20 cellular contexts compared by ENCODE assay signal in the genomic region with DNA sequence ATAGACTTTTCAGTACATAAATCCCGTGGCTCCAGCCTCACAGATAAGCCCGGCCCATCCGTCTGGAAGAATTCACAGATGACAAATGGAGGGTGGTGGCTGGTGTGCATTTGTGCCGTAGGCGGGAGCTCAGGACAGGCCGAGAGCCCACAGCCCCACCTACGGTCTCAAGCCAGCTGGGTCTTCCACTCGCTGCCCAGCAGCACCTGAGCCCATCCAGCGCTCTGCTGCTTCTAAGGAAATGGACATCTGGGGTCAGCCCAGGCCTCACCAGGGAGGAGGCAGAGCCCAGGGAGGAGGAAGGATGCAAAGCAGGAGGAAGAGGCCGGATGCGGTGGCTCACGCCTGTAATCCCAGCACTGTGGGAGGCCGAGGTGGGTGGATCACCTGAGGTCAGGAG.
DNase-seq lines count a peak whose midpoint lies in the region; ATAC-seq, FAIRE-seq and TF ChIP-seq lines count a peak whose summit lies in the region.
"Had no signal": no experiment of that assay in that cellular context is flagged by ENCODE, and none has a peak within 500 bp of the region (broad histone marks: within the 10 kb centered on the region; RNA-seq: fewer than 3 reads in every experiment).

No MANE protein-coding gene starts in this region.

- POLR2A ChIA-PET in HEK293 (lab: Yijun Ruan, JAX), result no interaction called here

- peaks cover 6% of the 10 kb centered on the region for H3K27me3 Mint-ChIP-seq in type B pancreatic cell
- peaks cover 15% of the 10 kb centered on the region for H3K27me3 Mint-ChIP-seq in activated T-cell treated with anti-CD3 and anti-CD28 coated beads, Interleukin-2, amount 50 U/mL, for 4 hours (ENCODE audit: low read depth)

- no peak overlapping the region for H3K9ac ChIP-seq in kidney (ENCODE audit: low read length in 2 of 2)

- H3K4me3 Mint-ChIP-seq in type B pancreatic cell, result no peak overlapping the region
- H3K4me3 Mint-ChIP-seq in activated T-cell treated with anti-CD3 and anti-CD28 coated beads, Interleukin-2, amount 50 U/mL, for 4 hours, result no peak overlapping the region
- H3K4me3 Mint-ChIP-seq: B cell; CD14-positive monocyte; CD8-positive, alpha-beta memory T cell had no signal

- H3K36me3 ChIP-seq in heart right ventricle (no peaks in the 10 kb centered on the region), HEK293 (ENCODE audit: control insufficient read depth in 2 of 2, insufficient read depth in 1 of 2, low read length in 2 of 2) (no peaks in the 10 kb centered on the region), kidney (ENCODE audit: control insufficient read depth in 1 of 2, insufficient read depth in 2 of 2, low read length in 2 of 2) (no peaks in the 10 kb centered on the region)

- peak overlapping the region; percentile 34 for H3K27ac Mint-ChIP-seq in type B pancreatic cell
- H3K27ac Mint-ChIP-seq: B cell; CD14-positive monocyte; CD8-positive, alpha-beta memory T cell had no signal

- no peaks in the 10 kb centered on the region for H3K9me3 Mint-ChIP-seq in type B pancreatic cell
- H3K9me3 Mint-ChIP-seq in activated T-cell treated with anti-CD3 and anti-CD28 coated beads, Interleukin-2, amount 50 U/mL, for 4 hours, result no peaks in the 10 kb centered on the region
- H3K9me3 Mint-ChIP-seq: CD8-positive, alpha-beta memory T cell had no signal

- H3K4me1 ChIP-seq in heart right ventricle (no peaks in the 10 kb centered on the region), HEK293 (ENCODE audit: control insufficient read depth, insufficient read depth, low read length) (no peaks in the 10 kb centered on the region; the same call in 1 of the 2 replicates), kidney (ENCODE audit: control insufficient read depth in 1 of 2, insufficient read depth in 1 of 2, low read depth in 1 of 2, low read length in 2 of 2) (no peaks in the 10 kb centered on the region)
- H3K4me1 ChIP-seq: Caco-2 had no signal

- H3K27ac ChIP-seq in heart right ventricle (no peak overlapping the region), HEK293 (ENCODE audit: extremely low read depth, low read depth, low read length) (no peak overlapping the region), kidney (ENCODE audit: low read depth in 2 of 2, low read length in 2 of 2) (no peak overlapping the region)

- DNase-seq in left ventricle myocardium superior (peak; percentile 21), heart right ventricle (no peak), kidney (peak; percentile 36), type B pancreatic cell (ENCODE audit: extremely low spot score, unreplicated experiment) (no peak), NCI-H2171 treated with DMSO at 0.1 percent for 48 hours (lab: John Stamatoyannopoulos, UW) (no peak)
- DNase-seq in activated T-cell treated with anti-CD3 and anti-CD28 coated beads, Interleukin-2, amount 50 U/mL, for 4 hours, result no peak
- DNase-seq: 8988T; Caco-2; CD8-positive, alpha-beta memory T cell; DND-41; GDM1; HCEC 1CT; IMR-90 had no signal

- no peak for FAIRE-seq in kidney (lab: Jason Lieb, UNC)
- FAIRE-seq: GM12892, GM19239, H1 had no signal

- intact Hi-C loops in left ventricle myocardium superior (cut with micrococcal nuclease), result no loop called here
- intact Hi-C loops in heart right ventricle (cut with DNase I), result no loop called here
- intact Hi-C loops in kidney (cut with DNase I), result no loop called here

- TF ChIP-seq CTCF in heart right ventricle (IDR thresholded peaks at IDR 0.05) (no peak), HEK293 (tag by site-specific recombination; IDR thresholded peaks at IDR 0.05) (no peak), kidney (IDR thresholded peaks at IDR 0.05; ENCODE audit: borderline replicate concordance, extremely low read depth, insufficient read depth) (no peak), type B pancreatic cell (conservative IDR thresholded peaks at IDR 0.05) (no peak)

- ATAC-seq in left ventricle myocardium superior (no peak), heart right ventricle (no peak), GM18907 (IDR thresholded peaks at IDR 0.05; ENCODE audit: unreplicated experiment) (no peak)
- ATAC-seq in activated T-cell treated with anti-CD3 and anti-CD28 coated beads, Interleukin-2, amount 50 U/mL, for 4 hours, result no peak

- CTCF ChIA-PET in HEK293 (lab: Yijun Ruan, JAX), result interaction anchor here (0.7 kb wide), 1 partner anchor 273 kb away, joined by 3 read pairs; no protein-coding TSS in a partner anchor

- peaks cover 5% of the 10 kb centered on the region for H3K4me1 Mint-ChIP-seq in type B pancreatic cell (ENCODE audit: unreplicated experiment)
- H3K4me1 Mint-ChIP-seq in activated T-cell treated with anti-CD3 and anti-CD28 coated beads, Interleukin-2, amount 50 U/mL, for 4 hours (ENCODE audit: low read depth), result no peaks in the 10 kb centered on the region
- H3K4me1 Mint-ChIP-seq: B cell; CD14-positive monocyte; CD8-positive, alpha-beta memory T cell had no signal

- no peaks in the 10 kb centered on the region for H3K36me3 Mint-ChIP-seq in type B pancreatic cell
- no peaks in the 10 kb centered on the region for H3K36me3 Mint-ChIP-seq in activated T-cell treated with anti-CD3 and anti-CD28 coated beads, Interleukin-2, amount 50 U/mL, for 4 hours (ENCODE audit: insufficient read depth)
- H3K36me3 Mint-ChIP-seq: CD14-positive monocyte; CD8-positive, alpha-beta memory T cell had no signal

- WGBS in heart right ventricle, 2 donors, result 65 to 66% methylated on average over 13 of the region's 13 CpGs

- H3K4me3 ChIP-seq in heart right ventricle (no peak overlapping the region), HEK293 (ENCODE audit: low read depth, low read length) (no peak overlapping the region), kidney (ENCODE audit: low read length in 2 of 2) (no peak overlapping the region)

- H3K27me3 ChIP-seq in heart right ventricle, result peaks cover 0 to 31% (median 8%) of the 10 kb centered on the region in 7 donors

- H3K9me3 ChIP-seq in heart right ventricle (no peaks in the 10 kb centered on the region), HEK293 (ENCODE audit: control insufficient read depth, insufficient read depth, low read depth, low read length) (no peaks in the 10 kb centered on the region), kidney (ENCODE audit: control insufficient read depth in 1 of 2, low read length in 2 of 2) (no peaks in the 10 kb centered on the region)
- H3K9me3 ChIP-seq: Caco-2 had no signal

TF ChIP-seq in HEK293, 187 proteins besides CTCF, POLR2A, EP300 and RAD21:
- TF ChIP-seq EGR2 (tag by site-specific recombination; IDR thresholded peaks at IDR 0.05; ENCODE audit: low read depth), result peak; percentile 80
- peak; percentile 81 for TF ChIP-seq ZFHX2 (tag by site-specific recombination; conservative IDR thresholded peaks at IDR 0.05)
- no peak for TF ChIP-seq ZNF571 (tag by site-specific recombination; IDR thresholded peaks at IDR 0.05)
- no peak for TF ChIP-seq ZNF707 (tag by site-specific recombination; IDR thresholded peaks at IDR 0.05)

Comparison
In these comparisons a context has a peak if more than half of its experiments do, and no peak if none do; other contexts are left out.
1. DNase-seq: peak in left ventricle myocardium superior (single experiment) and kidney (single experiment); none in heart right ventricle (0 of 2), type B pancreatic cell (single experiment), NCI-H2171 treated with DMSO at 0.1 percent for 48 hours (single experiment) and activated T-cell treated with anti-CD3 and anti-CD28 coated beads, Interleukin-2, amount 50 U/mL, for 4 hours (single experiment).